ENCODE assay signal across 22 cellular contexts in genomic region chr12:63018273-63018672, GRCh38.
"Had no signal": no experiment of that assay in that cellular context is flagged by ENCODE, and none has a peak within 500 bp of the region (broad histone marks: within the 10 kb centered on the region; RNA-seq: fewer than 3 reads in every experiment).

No MANE protein-coding gene starts in this region.

- H3K4me1 Mint-ChIP-seq: nephron had no signal

- DNase-seq: activated CD4-positive, alpha-beta T cell treated with anti-CD3 and anti-CD28 coated beads, Interleukin-2, amount 50 U/mL, for 4 hours; activated effector memory CD4-positive, alpha-beta T cell treated with anti-CD3 and anti-CD28 coated beads, Interleukin-2, amount 50 U/mL, for 16 hours; activated T-cell treated with anti-CD3 and anti-CD28 coated beads, Interleukin-2, amount 50 U/mL, for 72 hours; adrenal gland; esophagus squamous epithelium; left lung; mammary epithelial cell; midbrain; transverse colon; uterus had no signal

- H3K27ac ChIP-seq: adrenal gland, breast epithelium, coronary artery, esophagus squamous epithelium, left lung, right atrium auricular region, skin epidermis, suprapubic skin, transverse colon, uterus had no signal

- FAIRE-seq: astrocyte, TTC549 had no signal

- H3K4me3 ChIP-seq: adrenal gland, breast epithelium, coronary artery, esophagus squamous epithelium, left lung, right atrium auricular region, skin epidermis, suprapubic skin, transverse colon, uterus had no signal

- H3K36me3 Mint-ChIP-seq: activated naive CD4-positive, alpha-beta T cell treated with anti-CD3 and anti-CD28 coated beads, Interleukin-2, amount 50 U/mL, for 72 hours had no signal

- H3K9me3 ChIP-seq: adrenal gland, breast epithelium, esophagus squamous epithelium, left lung, right atrium auricular region, suprapubic skin, transverse colon, uterus had no signal

- H3K4me1 ChIP-seq: adrenal gland, breast epithelium, esophagus squamous epithelium, left lung, right atrium auricular region, suprapubic skin, transverse colon, uterus had no signal

- ATAC-seq: activated naive CD4-positive, alpha-beta T cell treated with anti-CD3 and anti-CD28 coated beads, Interleukin-2, amount 50 U/mL, for 72 hours; activated T-cell treated with anti-CD3 and anti-CD28 coated beads, Interleukin-2, amount 50 U/mL, for 72 hours; left lung had no signal

- H3K27me3 ChIP-seq: adrenal gland, breast epithelium, esophagus squamous epithelium, left lung, right atrium auricular region, suprapubic skin, transverse colon, uterus had no signal

- H3K27ac Mint-ChIP-seq: activated naive CD4-positive, alpha-beta T cell treated with anti-CD3 and anti-CD28 coated beads, Interleukin-2, amount 50 U/mL, for 72 hours; activated T-cell treated with anti-CD3 and anti-CD28 coated beads, Interleukin-2, amount 50 U/mL, for 72 hours; nephron; progenitor cell of endocrine pancreas; stimulated activated naive CD8-positive, alpha-beta T cell treated with anti-CD3 and anti-CD28 coated beads, Interleukin-15, Interleukin-2, amounts not matched to agents 100 ng/mL and 50 ng/mL, for 24 hours; T-helper 2 cell treated with Interferon-gamma antibody and Interleukin-4, amounts not matched to agents 5 μg/mL and 100 μg/mL, for 36 hours had no signal

- H3K9me3 Mint-ChIP-seq: activated naive CD4-positive, alpha-beta T cell treated with anti-CD3 and anti-CD28 coated beads, Interleukin-2, amount 50 U/mL, for 72 hours; activated T-cell treated with anti-CD3 and anti-CD28 coated beads, Interleukin-2, amount 50 U/mL, for 72 hours; nephron; stimulated activated naive CD8-positive, alpha-beta T cell treated with anti-CD3 and anti-CD28 coated beads, Interleukin-15, Interleukin-2, amounts not matched to agents 100 ng/mL and 50 ng/mL, for 24 hours; T-helper 2 cell treated with Interferon-gamma antibody and Interleukin-4, amounts not matched to agents 5 μg/mL and 100 μg/mL, for 36 hours had no signal

- H3K36me3 ChIP-seq: adrenal gland, breast epithelium, esophagus squamous epithelium, left lung, right atrium auricular region, suprapubic skin, transverse colon, uterus had no signal

- H3K4me3 Mint-ChIP-seq: activated T-cell treated with anti-CD3 and anti-CD28 coated beads, Interleukin-2, amount 50 U/mL, for 72 hours; nephron; stimulated activated naive CD8-positive, alpha-beta T cell treated with anti-CD3 and anti-CD28 coated beads, Interleukin-15, Interleukin-2, amounts not matched to agents 100 ng/mL and 50 ng/mL, for 24 hours; T-helper 2 cell treated with Interferon-gamma antibody and Interleukin-4, amounts not matched to agents 5 μg/mL and 100 μg/mL, for 36 hours had no signal
